Comparison of ENCODE assay signal across 26 cellular contexts in the genomic region with DNA sequence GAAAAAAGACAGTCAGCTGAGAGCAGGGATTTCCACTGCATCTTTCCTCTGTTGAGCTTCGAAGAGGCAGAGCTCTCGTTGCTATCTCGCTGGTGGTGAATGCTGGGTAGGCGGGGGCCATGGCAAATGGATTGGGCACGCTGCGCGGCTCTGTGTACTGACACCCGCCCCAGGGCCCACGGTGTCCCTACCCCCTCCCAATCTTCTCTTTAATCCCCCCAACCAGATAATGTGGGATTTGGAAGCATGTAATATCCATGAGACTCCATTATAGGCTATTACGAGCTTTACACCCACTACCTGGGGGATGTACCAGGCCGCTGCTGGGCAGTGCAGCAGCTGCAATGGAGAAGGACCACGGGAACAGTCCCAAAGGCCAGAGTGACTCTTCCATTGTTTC. TPM values are rescaled to one million over a fixed set of nuclear protein-coding genes. Genes with fewer than 3 reads are reported as not detected.
DNase-seq lines count a peak whose midpoint lies in the region; TF ChIP-seq lines count a peak whose summit lies in the region.
"Had no signal": no experiment of that assay in that cellular context is flagged by ENCODE, and none has a peak within 500 bp of the region (broad histone marks: within the 10 kb centered on the region; RNA-seq: fewer than 3 reads in every experiment).

No MANE protein-coding gene starts in this region.

- peak overlapping the region; percentile 72 to 99 (median 85) for H3K27ac Mint-ChIP-seq in brain
- no peak overlapping the region for H3K27ac Mint-ChIP-seq in nephron progenitor cell
- H3K27ac Mint-ChIP-seq: CD8-positive, alpha-beta memory T cell had no signal

- CTCF ChIA-PET in A673 (lab: Charles Lee), result no interaction called here
- CTCF ChIA-PET in HEK293 (lab: Yijun Ruan, JAX), result interaction anchor here (1.8 kb wide), 1 partner anchor 65 kb away, joined by 7 read pairs; no protein-coding TSS in a partner anchor

- peak; percentile 61 for DNase-seq in A673 (ENCODE audit: low spot score)
- peak; percentile 28 for DNase-seq in nephron progenitor cell
- no peak for DNase-seq in NAMALWA (ENCODE audit: low spot score)
- DNase-seq in NCI-H774 (lab: John Stamatoyannopoulos, UW), result no peak
- no peak for DNase-seq in NCI-H187 treated with DMSO at 0.1 percent for 48 hours (lab: John Stamatoyannopoulos, UW)
- no peak for DNase-seq in dorsolateral prefrontal cortex
- DNase-seq: Calu3; CD8-positive, alpha-beta memory T cell; EL; GF-D8; H7; NCI-H1092 treated with DMSO at 0.1 percent for 48 hours; NCI-H1436 treated with DMSO at 0.1 percent for 48 hours; NCI-H2029; NCI-H226; NCI-H510A treated with DMSO at 0.1 percent for 48 hours; OCI-M1 had no signal

- H3K36me3 ChIP-seq in A673 (ENCODE audit: insufficient read depth, low read length, poor library complexity, severe bottlenecking) (no peaks in the 10 kb centered on the region), HEK293 (ENCODE audit: control insufficient read depth in 2 of 2, insufficient read depth in 1 of 2, low read length in 2 of 2) (no peaks in the 10 kb centered on the region)

- H3K27me3 Mint-ChIP-seq in brain (peaks cover 4% of the 10 kb centered on the region), nephron progenitor cell (ENCODE audit: low read depth, poor library complexity) (peaks cover 20% of the 10 kb centered on the region)

- H3K9me3 Mint-ChIP-seq in brain (no peaks in the 10 kb centered on the region), nephron progenitor cell (no peaks in the 10 kb centered on the region)
- H3K9me3 Mint-ChIP-seq: CD8-positive, alpha-beta memory T cell had no signal

- peak overlapping the region in 2 of 5 experiments; percentile 32 to 38 for H3K4me3 Mint-ChIP-seq in brain
- no peak overlapping the region for H3K4me3 Mint-ChIP-seq in nephron progenitor cell
- H3K4me3 Mint-ChIP-seq: CD8-positive, alpha-beta memory T cell had no signal

- intact Hi-C loops in A673 (cut with micrococcal nuclease; ENCODE audit: unreplicated experiment), result no loop called here
- intact Hi-C loops in dorsolateral prefrontal cortex (cut with DNase I), result no loop called here

- H3K4me1 Mint-ChIP-seq in brain (peaks cover 82% of the 10 kb centered on the region), nephron progenitor cell (peaks cover 65% of the 10 kb centered on the region)
- H3K4me1 Mint-ChIP-seq: CD8-positive, alpha-beta memory T cell had no signal

- no peaks in the 10 kb centered on the region for H3K9me3 ChIP-seq in A673 (ENCODE audit: low read depth, low read length, poor library complexity, severe bottlenecking)
- H3K9me3 ChIP-seq in HEK293 (ENCODE audit: control insufficient read depth, insufficient read depth, low read depth, low read length), result no peaks in the 10 kb centered on the region

- H3K27ac ChIP-seq in A673 (ENCODE audit: low read depth, low read length, poor library complexity, severe bottlenecking) (peak overlapping the region; percentile 38), HEK293 (ENCODE audit: extremely low read depth, low read depth, low read length) (no peak overlapping the region), dorsolateral prefrontal cortex (no peak overlapping the region)
- H3K27ac ChIP-seq: 22Rv1, C4-2B, HL-60 had no signal

- no peaks in the 10 kb centered on the region for H3K27me3 ChIP-seq in A673 (replicated peaks; ENCODE audit: insufficient read depth, low read depth, low read length, poor library complexity)
- H3K27me3 ChIP-seq in dorsolateral prefrontal cortex, result no peaks in the 10 kb centered on the region

- BruUV-seq in A673 (replicated peaks; lab: Mats Ljungman, UMichigan), result no TSS peak

- peaks cover 24% of the 10 kb centered on the region for H3K4me1 ChIP-seq in A673 (ENCODE audit: insufficient read depth, low read length, poor library complexity, severe bottlenecking)
- H3K4me1 ChIP-seq in HEK293 (ENCODE audit: control insufficient read depth, insufficient read depth, low read length), result peaks cover 8% of the 10 kb centered on the region

- no peaks in the 10 kb centered on the region for H3K36me3 Mint-ChIP-seq in brain
- no peaks in the 10 kb centered on the region for H3K36me3 Mint-ChIP-seq in nephron progenitor cell (ENCODE audit: low read depth)

- no peak overlapping the region for H3K4me3 ChIP-seq in A673 (ENCODE audit: low read depth, low read length, poor library complexity, severe bottlenecking)
- no peak overlapping the region for H3K4me3 ChIP-seq in HEK293 (ENCODE audit: low read depth, low read length)
- no peak overlapping the region for H3K4me3 ChIP-seq in dorsolateral prefrontal cortex
- H3K4me3 ChIP-seq: K562 had no signal

- POLR2A ChIA-PET in A673 (lab: Charles Lee; ENCODE audit: low non-redundant PET) (no interaction called here), HEK293 (lab: Yijun Ruan, JAX) (no interaction called here)

- no peak for TF ChIP-seq CTCF in A673 (conservative IDR thresholded peaks at IDR 0.05; ENCODE audit: low read depth, low read length)
- no peak for TF ChIP-seq CTCF in HEK293 (tag by site-specific recombination; IDR thresholded peaks at IDR 0.05)
- no peak for TF ChIP-seq CTCF in brain (conservative IDR thresholded peaks at IDR 0.05)
- no peak for TF ChIP-seq CTCF in nephron progenitor cell (IDR thresholded peaks at IDR 0.05)
- TF ChIP-seq CTCF in dorsolateral prefrontal cortex (IDR thresholded peaks at IDR 0.05 in 54 of 56, conservative IDR thresholded peaks at IDR 0.05 in 2 of 56; ENCODE audit: low read depth in 1 of 56, partially characterized antibody in 56 of 56), result no peak

TF ChIP-seq in HEK293, 187 proteins besides CTCF, POLR2A, EP300 and RAD21:
- TF ChIP-seq KLF8 (tag by site-specific recombination; IDR thresholded peaks at IDR 0.05), result no peak
- TF ChIP-seq EGR2 (tag by site-specific recombination; IDR thresholded peaks at IDR 0.05; ENCODE audit: low read depth), result 0 out of 2 replicates have a peak, but pooled peaks have one; percentile 17
- TF ChIP-seq ZNF48 (tag by site-specific recombination; IDR thresholded peaks at IDR 0.05), result no peak

RNA-seq across cellular contexts. Expression of gene PIPOX, which starts 8.3 kb away (rescaled TPM):
- 7.8 and 8.8 TPM in 2 replicates for total RNA-seq in A673 (2021)
- polyA plus RNA-seq in brain (ENCODE audit: insufficient read depth, low read depth, low replicate concordance), result 12.4 TPM
- total RNA-seq in dorsolateral prefrontal cortex, result 10 to 100 TPM in 67 of 120 experiments, 1 to 10 TPM in 53; 3.8 to 24.7 (median 10.6) TPM

RNA-seq across cellular contexts. Expression of gene SEZ6, which starts 45.4 kb away (rescaled TPM):
- 1.5 and 2.6 TPM in 2 replicates for total RNA-seq in A673 (2021)
- polyA plus RNA-seq in brain (ENCODE audit: insufficient read depth, low read depth, low replicate concordance), result 64.1 TPM
- total RNA-seq in dorsolateral prefrontal cortex, result 10 to 100 TPM; 10.5 to 57.6 (median 32.5) TPM
- total RNA-seq: Calu3; CD8-positive, alpha-beta memory T cell; HepG2; HT-29; K562; Right ventricle myocardium inferior had no signal
- polyA plus RNA-seq: HepG2, K562 had no signal

Comparison
In these comparisons a context has a peak if more than half of its experiments do, and no peak if none do; other contexts are left out.
1. DNase-seq: peak in A673 (single experiment) and nephron progenitor cell (single experiment); none in NAMALWA (single experiment), NCI-H774 (single experiment), NCI-H187 treated with DMSO at 0.1 percent for 48 hours (single experiment) and dorsolateral prefrontal cortex (0 of 10).